In genomic region chr3:9872067-9872466, GRCh38 we compare ENCODE assay signal across 17 cellular contexts. TPM values are rescaled to one million over a fixed set of nuclear protein-coding genes. Genes with fewer than 3 reads are reported as not detected.
"Had no signal": no experiment of that assay in that cellular context is flagged by ENCODE, and none has a peak within 500 bp of the region (broad histone marks: within the 10 kb centered on the region; RNA-seq: fewer than 3 reads in every experiment).

No MANE protein-coding gene starts in this region.

RNA-seq across cellular contexts. Expression of gene CIDEC, which starts 8.0 kb away (rescaled TPM):
- total RNA-seq: activated CD4-positive, alpha-beta memory T cell treated with anti-CD3 and anti-CD28 coated beads for 36 hours; activated CD4-positive, alpha-beta T cell treated with anti-CD3 and anti-CD28 coated beads for 36 hours; activated CD4-positive, alpha-beta T cell treated with anti-CD3 and anti-CD28 coated beads, Interleukin-2, amount 10 ng/mL, durations not matched to agents 24 days and 14 days; activated CD8-positive, alpha-beta memory T cell treated with anti-CD3 and anti-CD28 coated beads for 36 hours; activated CD8-positive, alpha-beta memory T cell treated with anti-CD3 and anti-CD28 coated beads, Interleukin-2, amount 10 ng/mL, durations not matched to agents 7 days and 5 days; activated CD8-positive, alpha-beta T cell treated with anti-CD3 and anti-CD28 coated beads, Interleukin-2, amount 10 ng/mL, durations not matched to agents 7 days and 5 days; activated naive CD4-positive, alpha-beta T cell treated with anti-CD3 and anti-CD28 coated beads for 36 hours; activated naive CD4-positive, alpha-beta T cell treated with anti-CD3 and anti-CD28 coated beads, Interleukin-2, amount 50 U/mL, for 72 hours; activated naive CD8-positive, alpha-beta T cell treated with anti-CD3 and anti-CD28 coated beads, Interleukin-2, amount 10 ng/mL, durations not matched to agents 7 days and 5 days; activated T-helper 1 cell treated with anti-CD3 and anti-CD28 coated beads, Interleukin-12 subunit alpha, Interleukin-12 subunit beta, Interleukin-2, Interleukin-4 antibody, amounts not matched to agents 30 ng/mL and 10 ng/mL and 1 ng/mL, durations not matched to agents 14 hours and 24 hours and 36 hours; activated T-helper 2 cell treated with anti-CD3 and anti-CD28 coated beads, Interferon-gamma antibody, Interleukin-2, Interleukin-4, amounts not matched to agents 10 μg/mL and 5 μg/mL and 100 μg/mL, durations not matched to agents 14 hours and 24 hours and 36 hours; astrocyte; dermis microvascular lymphatic vessel endothelial cell; endothelial cell of umbilical vein; esophagus squamous epithelium; frontal cortex; T-helper 17 cell had no signal
